Comparison of ENCODE assay signal across 1 cellular context in the genomic region with DNA sequence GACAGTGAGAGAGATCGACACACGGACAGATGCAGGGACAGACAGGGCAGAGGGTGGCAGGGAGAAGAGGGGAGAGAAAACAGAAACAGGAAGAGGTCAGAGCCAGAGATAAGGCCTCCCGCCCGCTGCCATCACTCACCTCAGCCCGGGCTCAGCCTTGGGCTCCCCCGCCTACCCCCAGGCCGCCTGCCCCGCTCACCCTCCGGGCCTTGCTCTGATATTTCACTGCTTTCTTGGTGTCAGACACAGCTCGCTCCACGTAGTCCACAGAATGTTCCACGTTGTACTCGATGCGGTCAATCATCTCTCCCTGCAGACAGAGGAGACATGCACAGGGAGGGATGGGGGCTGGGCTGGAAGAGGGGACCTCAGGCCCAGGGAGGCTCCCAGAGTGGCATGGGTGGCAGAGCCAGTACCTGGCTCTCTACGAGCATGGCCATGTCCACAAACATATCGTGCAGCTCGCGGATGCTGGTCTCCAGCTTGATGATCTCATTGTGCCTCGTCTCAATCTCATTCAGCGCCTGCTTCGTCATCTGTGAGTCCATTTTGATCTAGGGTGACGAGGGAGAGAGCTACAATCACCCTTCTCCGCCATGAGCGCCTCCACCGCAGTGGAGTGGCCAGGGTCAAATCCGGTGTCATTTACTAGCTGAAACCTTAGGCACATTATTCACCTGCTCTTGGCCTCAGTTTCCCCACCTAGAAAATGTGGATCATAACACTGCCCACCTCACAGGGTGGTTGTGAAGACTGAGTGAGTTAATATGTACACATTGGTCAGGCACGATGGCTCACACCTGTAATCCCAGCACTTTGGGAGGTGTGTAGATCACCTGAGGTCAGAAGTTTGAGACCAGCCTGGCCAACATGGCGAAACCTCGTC.
A peak's percentile ranks its signal among the peaks of the same experiment; 100 is the strongest.
TF ChIP-seq lines count a peak whose summit lies in the region.

No MANE protein-coding gene starts in this region.

TF ChIP-seq in K562, 482 proteins besides CTCF, POLR2A, EP300 and RAD21 (continues in another document):
- TF ChIP-seq MTF1 (CRISPR knock-in tag; IDR thresholded peaks at IDR 0.05; ENCODE audit: borderline replicate concordance) (no peak), PHF20 (IDR thresholded peaks at IDR 0.05; ENCODE audit: partially characterized antibody) (peak; percentile 19), ZNF408 (CRISPR knock-in tag; IDR thresholded peaks at IDR 0.05; ENCODE audit: low read depth) (no peak), HNRNPUL1 (IDR thresholded peaks at IDR 0.05; ENCODE audit: low read length) (no peak), ZNF583 (CRISPR knock-in tag; IDR thresholded peaks at IDR 0.05) (no peak), ATF1 (CRISPR knock-in tag; IDR thresholded peaks at IDR 0.05) (no peak), ATF1 (tag; IDR thresholded peaks at IDR 0.05) (peak; percentile 43), HDAC2 (IDR thresholded peaks at IDR 0.05) (peak; percentile 27; the same call in 1 of the 2 replicates), SMAD4 (CRISPR knock-in tag; conservative IDR thresholded peaks at IDR 0.05) (peak; percentile 59), ESRRA (IDR thresholded peaks at IDR 0.05; ENCODE audit: borderline replicate concordance, low read depth) (no peak; the same call in 1 of the 2 replicates), ZNF766 (CRISPR knock-in tag; conservative IDR thresholded peaks at IDR 0.05) (peak; percentile 17; the same call in 1 of the 2 replicates), PTRF (tag; IDR thresholded peaks at IDR 0.05) (peak; percentile 53; the same call in 1 of the 2 replicates), MEIS2 (IDR thresholded peaks at IDR 0.05; ENCODE audit: partially characterized antibody) (peak; percentile 2), GATAD2A (IDR thresholded peaks at IDR 0.05) (0 out of 2 replicates have a peak, but pooled peaks have one; percentile 4), CAMTA2 (CRISPR knock-in tag; conservative IDR thresholded peaks at IDR 0.05) (no peak), ZFX (CRISPR knock-in tag; IDR thresholded peaks at IDR 0.05) (peak; percentile 62), JUN (IDR thresholded peaks at IDR 0.05; ENCODE audit: borderline replicate concordance, low read depth, low read length) (no peak), JUN (CRISPR knock-in tag; IDR thresholded peaks at IDR 0.05; ENCODE audit: borderline replicate concordance) (no peak), HSF4 (CRISPR knock-in tag; IDR thresholded peaks at IDR 0.05; ENCODE audit: borderline replicate concordance) (peak; percentile 34; the same call in 1 of the 2 replicates), HDGF (IDR thresholded peaks at IDR 0.05) (0 out of 2 replicates have a peak, but pooled peaks have one; percentile 10), OTX1 (CRISPR knock-in tag; IDR thresholded peaks at IDR 0.05) (no peak), CHD4 (IDR thresholded peaks at IDR 0.05; ENCODE audit: insufficient read depth, insufficient replicate concordance, low read depth, low read length, poor library complexity, severe bottlenecking) (no peak), TAF1 (IDR thresholded peaks at IDR 0.05; ENCODE audit: control insufficient read depth, extremely low read depth, insufficient read depth, low read length, severe bottlenecking) (peak; percentile 16), ZEB2 (IDR thresholded peaks at IDR 0.05) (0 out of 2 replicates have a peak, but pooled peaks have one; percentile 42), KLF10 (CRISPR knock-in tag; IDR thresholded peaks at IDR 0.05) (no peak), ZNF445 (CRISPR knock-in tag; IDR thresholded peaks at IDR 0.05; ENCODE audit: low read depth) (no peak), ZNF76 (CRISPR knock-in tag; IDR thresholded peaks at IDR 0.05; ENCODE audit: borderline replicate concordance) (0 out of 2 replicates have a peak, but pooled peaks have one; percentile 61), MAZ (CRISPR knock-in tag; conservative IDR thresholded peaks at IDR 0.05 in 1 of 2, IDR thresholded peaks at IDR 0.05 in 1 of 2) (peak; percentile 31 to 70; a peak in 2 of 4 replicates), MBD2 (IDR thresholded peaks at IDR 0.05; ENCODE audit: borderline replicate concordance, low read depth) (0 out of 2 replicates have a peak, but pooled peaks have one; percentile 14), ZNF311 (CRISPR knock-in tag; IDR thresholded peaks at IDR 0.05) (peak; percentile 81), ZNF143 (CRISPR knock-in tag; IDR thresholded peaks at IDR 0.05) (no peak), PCBP1 (IDR thresholded peaks at IDR 0.05; ENCODE audit: low read depth, low read length, poor library complexity, severe bottlenecking) (no peak), HDAC1 (IDR thresholded peaks at IDR 0.05) (peak in 1 of 2 experiments; percentile 45; a peak in 2 of 4 replicates)
- TF ChIP-seq, protein P1, sequence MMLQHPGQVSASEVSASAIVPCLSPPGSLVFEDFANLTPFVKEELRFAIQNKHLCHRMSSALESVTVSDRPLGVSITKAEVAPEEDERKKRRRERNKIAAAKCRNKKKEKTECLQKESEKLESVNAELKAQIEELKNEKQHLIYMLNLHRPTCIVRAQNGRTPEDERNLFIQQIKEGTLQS (IDR thresholded peaks at IDR 0.05) = peak; percentile 66
- TF ChIP-seq, protein P1 (CRISPR knock-in tag; conservative IDR thresholded peaks at IDR 0.05) = no peak
- TF ChIP-seq, protein P2, sequence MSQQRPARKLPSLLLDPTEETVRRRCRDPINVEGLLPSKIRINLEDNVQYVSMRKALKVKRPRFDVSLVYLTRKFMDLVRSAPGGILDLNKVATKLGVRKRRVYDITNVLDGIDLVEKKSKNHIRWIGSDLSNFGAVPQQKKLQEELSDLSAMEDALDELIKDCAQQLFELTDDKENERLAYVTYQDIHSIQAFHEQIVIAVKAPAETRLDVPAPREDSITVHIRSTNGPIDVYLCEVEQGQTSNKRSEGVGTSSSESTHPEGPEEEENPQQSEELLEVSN (IDR thresholded peaks at IDR 0.05; ENCODE audit: borderline replicate concordance in 1 of 2, extremely low read depth in 1 of 2, insufficient read depth in 1 of 2, insufficient read length in 1 of 2, low read depth in 1 of 2, low read length in 1 of 2, poor library complexity in 1 of 2, severe bottlenecking in 1 of 2) = peak; percentile 28 to 44
- TF ChIP-seq, protein P3, sequence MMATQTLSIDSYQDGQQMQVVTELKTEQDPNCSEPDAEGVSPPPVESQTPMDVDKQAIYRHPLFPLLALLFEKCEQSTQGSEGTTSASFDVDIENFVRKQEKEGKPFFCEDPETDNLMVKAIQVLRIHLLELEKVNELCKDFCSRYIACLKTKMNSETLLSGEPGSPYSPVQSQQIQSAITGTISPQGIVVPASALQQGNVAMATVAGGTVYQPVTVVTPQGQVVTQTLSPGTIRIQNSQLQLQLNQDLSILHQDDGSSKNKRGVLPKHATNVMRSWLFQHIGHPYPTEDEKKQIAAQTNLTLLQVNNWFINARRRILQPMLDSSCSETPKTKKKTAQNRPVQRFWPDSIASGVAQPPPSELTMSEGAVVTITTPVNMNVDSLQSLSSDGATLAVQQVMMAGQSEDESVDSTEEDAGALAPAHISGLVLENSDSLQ (IDR thresholded peaks at IDR 0.05) = peak; percentile 68
- TF ChIP-seq, protein P4, sequence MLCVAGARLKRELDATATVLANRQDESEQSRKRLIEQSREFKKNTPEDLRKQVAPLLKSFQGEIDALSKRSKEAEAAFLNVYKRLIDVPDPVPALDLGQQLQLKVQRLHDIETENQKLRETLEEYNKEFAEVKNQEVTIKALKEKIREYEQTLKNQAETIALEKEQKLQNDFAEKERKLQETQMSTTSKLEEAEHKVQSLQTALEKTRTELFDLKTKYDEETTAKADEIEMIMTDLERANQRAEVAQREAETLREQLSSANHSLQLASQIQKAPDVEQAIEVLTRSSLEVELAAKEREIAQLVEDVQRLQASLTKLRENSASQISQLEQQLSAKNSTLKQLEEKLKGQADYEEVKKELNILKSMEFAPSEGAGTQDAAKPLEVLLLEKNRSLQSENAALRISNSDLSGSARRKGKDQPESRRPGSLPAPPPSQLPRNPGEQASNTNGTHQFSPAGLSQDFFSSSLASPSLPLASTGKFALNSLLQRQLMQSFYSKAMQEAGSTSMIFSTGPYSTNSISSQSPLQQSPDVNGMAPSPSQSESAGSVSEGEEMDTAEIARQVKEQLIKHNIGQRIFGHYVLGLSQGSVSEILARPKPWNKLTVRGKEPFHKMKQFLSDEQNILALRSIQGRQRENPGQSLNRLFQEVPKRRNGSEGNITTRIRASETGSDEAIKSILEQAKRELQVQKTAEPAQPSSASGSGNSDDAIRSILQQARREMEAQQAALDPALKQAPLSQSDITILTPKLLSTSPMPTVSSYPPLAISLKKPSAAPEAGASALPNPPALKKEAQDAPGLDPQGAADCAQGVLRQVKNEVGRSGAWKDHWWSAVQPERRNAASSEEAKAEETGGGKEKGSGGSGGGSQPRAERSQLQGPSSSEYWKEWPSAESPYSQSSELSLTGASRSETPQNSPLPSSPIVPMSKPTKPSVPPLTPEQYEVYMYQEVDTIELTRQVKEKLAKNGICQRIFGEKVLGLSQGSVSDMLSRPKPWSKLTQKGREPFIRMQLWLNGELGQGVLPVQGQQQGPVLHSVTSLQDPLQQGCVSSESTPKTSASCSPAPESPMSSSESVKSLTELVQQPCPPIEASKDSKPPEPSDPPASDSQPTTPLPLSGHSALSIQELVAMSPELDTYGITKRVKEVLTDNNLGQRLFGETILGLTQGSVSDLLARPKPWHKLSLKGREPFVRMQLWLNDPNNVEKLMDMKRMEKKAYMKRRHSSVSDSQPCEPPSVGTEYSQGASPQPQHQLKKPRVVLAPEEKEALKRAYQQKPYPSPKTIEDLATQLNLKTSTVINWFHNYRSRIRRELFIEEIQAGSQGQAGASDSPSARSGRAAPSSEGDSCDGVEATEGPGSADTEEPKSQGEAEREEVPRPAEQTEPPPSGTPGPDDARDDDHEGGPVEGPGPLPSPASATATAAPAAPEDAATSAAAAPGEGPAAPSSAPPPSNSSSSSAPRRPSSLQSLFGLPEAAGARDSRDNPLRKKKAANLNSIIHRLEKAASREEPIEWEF (CRISPR knock-in tag; IDR thresholded peaks at IDR 0.05) = peak; percentile 64; the same call in 1 of the 2 replicates
- TF ChIP-seq, protein P5, sequence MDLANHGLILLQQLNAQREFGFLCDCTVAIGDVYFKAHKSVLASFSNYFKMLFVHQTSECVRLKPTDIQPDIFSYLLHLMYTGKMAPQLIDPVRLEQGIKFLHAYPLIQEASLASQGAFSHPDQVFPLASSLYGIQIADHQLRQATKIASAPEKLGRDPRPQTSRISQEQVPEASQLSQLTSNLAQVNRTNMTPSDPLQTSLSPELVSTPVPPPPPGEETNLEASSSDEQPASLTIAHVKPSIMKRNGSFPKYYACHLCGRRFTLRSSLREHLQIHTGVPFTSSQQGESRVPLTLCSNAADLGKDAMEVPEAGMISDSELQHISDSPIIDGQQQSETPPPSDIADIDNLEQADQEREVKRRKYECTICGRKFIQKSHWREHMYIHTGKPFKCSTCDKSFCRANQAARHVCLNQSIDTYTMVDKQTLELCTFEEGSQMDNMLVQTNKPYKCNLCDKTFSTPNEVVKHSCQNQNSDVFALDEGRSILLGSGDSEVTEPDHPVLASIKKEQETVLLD (IDR thresholded peaks at IDR 0.05) = 0 out of 2 replicates have a peak, but pooled peaks have one; percentile 23
- TF ChIP-seq, protein P6, sequence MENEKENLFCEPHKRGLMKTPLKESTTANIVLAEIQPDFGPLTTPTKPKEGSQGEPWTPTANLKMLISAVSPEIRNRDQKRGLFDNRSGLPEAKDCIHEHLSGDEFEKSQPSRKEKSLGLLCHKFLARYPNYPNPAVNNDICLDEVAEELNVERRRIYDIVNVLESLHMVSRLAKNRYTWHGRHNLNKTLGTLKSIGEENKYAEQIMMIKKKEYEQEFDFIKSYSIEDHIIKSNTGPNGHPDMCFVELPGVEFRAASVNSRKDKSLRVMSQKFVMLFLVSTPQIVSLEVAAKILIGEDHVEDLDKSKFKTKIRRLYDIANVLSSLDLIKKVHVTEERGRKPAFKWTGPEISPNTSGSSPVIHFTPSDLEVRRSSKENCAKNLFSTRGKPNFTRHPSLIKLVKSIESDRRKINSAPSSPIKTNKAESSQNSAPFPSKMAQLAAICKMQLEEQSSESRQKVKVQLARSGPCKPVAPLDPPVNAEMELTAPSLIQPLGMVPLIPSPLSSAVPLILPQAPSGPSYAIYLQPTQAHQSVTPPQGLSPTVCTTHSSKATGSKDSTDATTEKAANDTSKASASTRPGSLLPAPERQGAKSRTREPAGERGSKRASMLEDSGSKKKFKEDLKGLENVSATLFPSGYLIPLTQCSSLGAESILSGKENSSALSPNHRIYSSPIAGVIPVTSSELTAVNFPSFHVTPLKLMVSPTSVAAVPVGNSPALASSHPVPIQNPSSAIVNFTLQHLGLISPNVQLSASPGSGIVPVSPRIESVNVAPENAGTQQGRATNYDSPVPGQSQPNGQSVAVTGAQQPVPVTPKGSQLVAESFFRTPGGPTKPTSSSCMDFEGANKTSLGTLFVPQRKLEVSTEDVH (IDR thresholded peaks at IDR 0.05; ENCODE audit: low read depth, partially characterized antibody) = no peak
- TF ChIP-seq, protein P7, sequence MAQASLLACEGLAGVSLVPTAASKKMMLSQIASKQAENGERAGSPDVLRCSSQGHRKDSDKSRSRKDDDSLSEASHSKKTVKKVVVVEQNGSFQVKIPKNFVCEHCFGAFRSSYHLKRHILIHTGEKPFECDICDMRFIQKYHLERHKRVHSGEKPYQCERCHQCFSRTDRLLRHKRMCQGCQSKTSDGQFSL (CRISPR knock-in tag; IDR thresholded peaks at IDR 0.05) = peak; percentile 4; the same call in 1 of the 2 replicates
- TF ChIP-seq, protein P7 (tag; IDR thresholded peaks at IDR 0.05) = no peak
- TF ChIP-seq, protein P8, sequence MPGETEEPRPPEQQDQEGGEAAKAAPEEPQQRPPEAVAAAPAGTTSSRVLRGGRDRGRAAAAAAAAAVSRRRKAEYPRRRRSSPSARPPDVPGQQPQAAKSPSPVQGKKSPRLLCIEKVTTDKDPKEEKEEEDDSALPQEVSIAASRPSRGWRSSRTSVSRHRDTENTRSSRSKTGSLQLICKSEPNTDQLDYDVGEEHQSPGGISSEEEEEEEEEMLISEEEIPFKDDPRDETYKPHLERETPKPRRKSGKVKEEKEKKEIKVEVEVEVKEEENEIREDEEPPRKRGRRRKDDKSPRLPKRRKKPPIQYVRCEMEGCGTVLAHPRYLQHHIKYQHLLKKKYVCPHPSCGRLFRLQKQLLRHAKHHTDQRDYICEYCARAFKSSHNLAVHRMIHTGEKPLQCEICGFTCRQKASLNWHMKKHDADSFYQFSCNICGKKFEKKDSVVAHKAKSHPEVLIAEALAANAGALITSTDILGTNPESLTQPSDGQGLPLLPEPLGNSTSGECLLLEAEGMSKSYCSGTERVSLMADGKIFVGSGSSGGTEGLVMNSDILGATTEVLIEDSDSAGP (CRISPR knock-in tag; IDR thresholded peaks at IDR 0.05) = no peak
